Comparison of ENCODE assay signal across 27 cellular contexts in genomic region chr4:107744532-107744931, GRCh38.
"Had no signal": no experiment of that assay in that cellular context is flagged by ENCODE, and none has a peak within 500 bp of the region (broad histone marks: within the 10 kb centered on the region; RNA-seq: fewer than 3 reads in every experiment).

No MANE protein-coding gene starts in this region.

- H3K27me3 ChIP-seq: stomach, suprapubic skin, testis, thyroid gland, tibial nerve, upper lobe of left lung, upper lobe of right lung, uterus, vagina had no signal

- H3K36me3 ChIP-seq: stomach, suprapubic skin, thoracic aorta, thyroid gland, tibial artery, tibial nerve, transverse colon, upper lobe of left lung, upper lobe of right lung, uterus, vagina had no signal

- H3K4me1 ChIP-seq: upper lobe of left lung, uterus had no signal

- H3K4me3 ChIP-seq: stomach, suprapubic skin, testis, thoracic aorta, thyroid gland, tibial artery, tibial nerve, transverse colon, upper lobe of left lung, upper lobe of right lung, uterus, vagina had no signal

- FAIRE-seq: urothelium cell line had no signal

- H3K9me3 ChIP-seq: suprapubic skin, testis, thoracic aorta, thyroid gland, tibial artery, tibial nerve, transverse colon, upper lobe of left lung, upper lobe of right lung, uterus, vagina had no signal

- H3K27ac ChIP-seq: stomach, suprapubic skin, testis, thoracic aorta, thyroid gland, tibial artery, tibial nerve, transverse colon, upper lobe of left lung, upper lobe of right lung, uterus, vagina had no signal

- DNase-seq: stimulated activated CD4-positive, alpha-beta T cell treated with anti-CD3 and anti-CD28 coated beads, Interleukin-2, amount 100 ng/mL, for 48 hours; stimulated activated CD4-positive, alpha-beta T cell treated with anti-CD3 and anti-CD28 coated beads, Interleukin-4, amount 100 ng/mL, for 1 hour; stimulated activated CD4-positive, alpha-beta T cell treated with anti-CD3 and anti-CD28 coated beads, Interleukin-4, amount 100 ng/mL, for 24 hours; stimulated activated CD4-positive, alpha-beta T cell treated with anti-CD3 and anti-CD28 coated beads, Interleukin-4, amount 100 ng/mL, for 4 hours; stimulated activated CD8-positive, alpha-beta memory T cell treated with anti-CD3 and anti-CD28 coated beads, Interleukin-4, amount 100 ng/mL, for 48 hours; stimulated activated naive B cell treated with anti-CD40 and anti-IgM and Interleukin-4, amounts not matched to agents 10 μg/mL and 1 μg/mL and 100 μg/mL, for 72 hours; stimulated activated naive CD4-positive, alpha-beta T cell; stimulated activated naive CD4-positive, alpha-beta T cell treated with Interleukin-2 at 50 U/mL for 16 hours; stimulated activated naive CD8-positive, alpha-beta T cell treated with anti-CD3 and anti-CD28 coated beads, Interleukin-15, amount 100 ng/mL, for 72 hours; stimulated activated naive CD8-positive, alpha-beta T cell treated with anti-CD3 and anti-CD28 coated beads, Interleukin-15, Interleukin-2, amounts not matched to agents 100 U/mL and 50 U/mL, for 24 hours; stomach; substantia nigra; testis; thyroid gland; tibial artery; transverse colon; trophoblast cell; upper lobe of left lung; upper lobe of right lung; uterus had no signal

- ATAC-seq: stimulated activated effector memory CD8-positive, alpha-beta T cell treated with anti-CD3 and anti-CD28 coated beads, Interleukin-12 subunit alpha, Interleukin-12 subunit beta, amount 100 ng/mL, for 72 hours; stimulated activated memory B cell treated with anti-CD40 and anti-IgM and Interleukin-4, amounts not matched to agents 10 μg/mL and 1 μg/mL and 100 μg/mL, for 72 hours; stimulated activated naive B cell treated with anti-CD40 and anti-IgM and Interleukin-4, amounts not matched to agents 10 μg/mL and 1 μg/mL and 100 μg/mL, for 72 hours; stimulated activated naive CD8-positive, alpha-beta T cell treated with anti-CD3 and anti-CD28 coated beads, Interleukin-15, amount 100 ng/mL, for 72 hours; stimulated activated naive CD8-positive, alpha-beta T cell treated with anti-CD3 and anti-CD28 coated beads, Interleukin-15, Interleukin-2, amounts not matched to agents 100 U/mL and 50 U/mL, for 24 hours; upper lobe of right lung had no signal
